Comparison of ENCODE assay signal across 10 cellular contexts in genomic region chr3:66797916-66798560, GRCh38.
DNase-seq lines count a peak whose midpoint lies in the region; ATAC-seq, FAIRE-seq and TF ChIP-seq lines count a peak whose summit lies in the region.
"Had no signal": no experiment of that assay in that cellular context is flagged by ENCODE, and none has a peak within 500 bp of the region (broad histone marks: within the 10 kb centered on the region; RNA-seq: fewer than 3 reads in every experiment).

No MANE protein-coding gene starts in this region.

- H3K36me3 ChIP-seq in astrocyte (ENCODE audit: insufficient read depth, low read length): no peaks in the 10 kb centered on the region
- H3K36me3 ChIP-seq in heart left ventricle: no peaks in the 10 kb centered on the region
- no peaks in the 10 kb centered on the region for H3K36me3 ChIP-seq in HAP-1 (replicated peaks)

- peaks cover under 1% of the 10 kb centered on the region for H3K27me3 Mint-ChIP-seq in astrocyte (ENCODE audit: low read depth, unreplicated experiment)

- H3K27ac ChIP-seq in astrocyte (ENCODE audit: low read depth, low read length) (peak overlapping the region; percentile 6), heart left ventricle (no peak overlapping the region)

- H3K9me3 Mint-ChIP-seq in astrocyte (ENCODE audit: unreplicated experiment): no peaks in the 10 kb centered on the region

- H3K4me1 Mint-ChIP-seq in astrocyte (ENCODE audit: low read depth, unreplicated experiment): peaks cover 5% of the 10 kb centered on the region

- TF ChIP-seq CTCF in astrocyte (IDR thresholded peaks at IDR 0.05; ENCODE audit: insufficient read depth, low read depth, low read length): no peak
- TF ChIP-seq CTCF in heart left ventricle (IDR thresholded peaks at IDR 0.05): peak in 1 of 12 donors; percentile 18
- TF ChIP-seq CTCF in omental fat pad (IDR thresholded peaks at IDR 0.05): no peak

- peak overlapping the region; percentile 88 for H3K27ac Mint-ChIP-seq in astrocyte (ENCODE audit: unreplicated experiment)

- H3K4me2 ChIP-seq in astrocyte (ENCODE audit: low read length): peak overlapping the region; percentile 86

- peak overlapping the region; percentile 77 for H2AFZ ChIP-seq in astrocyte (ENCODE audit: low read depth, low read length)

- H3K4me1 ChIP-seq in astrocyte (ENCODE audit: insufficient read depth, low read length): peaks cover 8% of the 10 kb centered on the region
- peaks cover 0 to 8% (median 0%) of the 10 kb centered on the region in 12 donors for H3K4me1 ChIP-seq in heart left ventricle
- H3K4me1 ChIP-seq in HAP-1: no peaks in the 10 kb centered on the region

- peak overlapping the region; percentile 73 for H3K4me3 Mint-ChIP-seq in astrocyte (ENCODE audit: unreplicated experiment)

- DNase-seq in Ammon's horn (ENCODE audit: low spot score) (peak; percentile 77), astrocyte (ENCODE audit: low read depth) (peak; percentile 53), heart left ventricle (peak in 4 of 5 donors; percentile 29 to 48 (median 36)), omental fat pad (ENCODE audit: low spot score) (no peak), NCI-H748 (lab: John Stamatoyannopoulos, UW; ENCODE audit: unreplicated experiment) (no peak), HAP-1 (ENCODE audit: low spot score in 2 of 2) (no peak)
- DNase-seq: NCI-H510A had no signal

- no peaks in the 10 kb centered on the region for H3K36me3 Mint-ChIP-seq in astrocyte (ENCODE audit: low read depth, unreplicated experiment)

- peak; percentile 69 for FAIRE-seq in astrocyte (lab: Jason Lieb, UNC)
- FAIRE-seq: GM19239 had no signal

- H3K9me3 ChIP-seq in astrocyte (ENCODE audit: insufficient read depth, low read depth, low read length) (no peaks in the 10 kb centered on the region), heart left ventricle (peaks cover 0 to 8% (median 0%) of the 10 kb centered on the region in 12 donors), HAP-1 (no peaks in the 10 kb centered on the region)

- no peaks in the 10 kb centered on the region for H3K27me3 ChIP-seq in astrocyte (ENCODE audit: insufficient read depth, low read length)
- H3K27me3 ChIP-seq in heart left ventricle: peaks cover 0 to 5% (median 0%) of the 10 kb centered on the region in 9 donors
- H3K27me3 ChIP-seq in HAP-1 (ENCODE audit: low read depth): no peaks in the 10 kb centered on the region

- H3K4me3 ChIP-seq in astrocyte (ENCODE audit: insufficient read depth, low read depth, low read length) (peak overlapping the region; percentile 54), heart left ventricle (peak overlapping the region in 8 of 12 donors; percentile 6 to 49 (median 28)), HAP-1 (no peak overlapping the region)

- no peaks in the 10 kb centered on the region for H3K79me2 ChIP-seq in astrocyte (ENCODE audit: insufficient read depth, low read length)

- TF ChIP-seq POLR2A in heart left ventricle (IDR thresholded peaks at IDR 0.05): no peak

- peak in 3 of 4 donors; percentile 47 to 84 (median 70) for ATAC-seq in heart left ventricle
- peak; percentile 55 for ATAC-seq in omental fat pad (ENCODE audit: low FRiP score)
- ATAC-seq in GM18858 (IDR thresholded peaks at IDR 0.05; ENCODE audit: unreplicated experiment): no peak
- no peak for ATAC-seq in HG02970 (IDR thresholded peaks at IDR 0.05; ENCODE audit: low FRiP score, unreplicated experiment)

- in situ Hi-C loops in HAP-1 (cut with MboI; ENCODE audit: low sequenced_read_pairs): no loop called here

- no peaks in the 10 kb centered on the region for H4K20me1 ChIP-seq in astrocyte (ENCODE audit: insufficient read depth, low read length)

- 19 to 34% (median 26%) methylated on average over 18 to 26 of the region's 26 CpGs for WGBS in heart left ventricle, 4 donors

- intact Hi-C loops in heart left ventricle (cut with DNase I): no loop called here

- peak overlapping the region; percentile 68 for H3K9ac ChIP-seq in astrocyte (ENCODE audit: low read length)

Comparison
In these comparisons a context has a peak if more than half of its experiments do, and no peak if none do; other contexts are left out.
1. DNase-seq: peak in Ammon's horn (single experiment), astrocyte (single experiment) and heart left ventricle (4 of 5); none in omental fat pad (single experiment), NCI-H748 (single experiment) and HAP-1 (0 of 2).
2. ATAC-seq: peak in heart left ventricle (3 of 4) and omental fat pad (single experiment); none in GM18858 (single experiment) and HG02970 (single experiment).